In the genomic region with DNA sequence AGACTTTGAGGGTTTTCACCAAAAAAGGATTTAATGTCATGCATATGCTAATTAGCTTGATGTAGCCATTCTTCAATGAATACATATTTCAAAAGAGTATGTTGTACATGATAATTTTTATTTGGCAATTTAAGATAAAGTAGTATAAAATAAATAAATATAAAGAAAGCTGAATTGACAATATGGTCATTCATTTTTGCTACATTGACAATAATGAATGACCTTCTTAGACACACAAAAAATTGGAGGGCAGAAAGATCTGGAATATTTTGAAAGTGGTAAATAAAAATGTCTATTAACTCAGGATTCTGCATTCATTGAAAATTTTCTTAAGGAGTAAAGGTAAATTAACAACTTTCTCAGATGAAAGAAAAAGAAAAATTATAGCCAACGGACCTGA, we compare ENCODE assay signal across 27 cellular contexts.
"Had no signal": no experiment of that assay in that cellular context is flagged by ENCODE, and none has a peak within 500 bp of the region (broad histone marks: within the 10 kb centered on the region; RNA-seq: fewer than 3 reads in every experiment).

No MANE protein-coding gene starts in this region.

- ATAC-seq: stimulated activated effector memory CD8-positive, alpha-beta T cell treated with anti-CD3 and anti-CD28 coated beads, Interleukin-12 subunit alpha, Interleukin-12 subunit beta, amount 100 ng/mL, for 72 hours; stimulated activated memory B cell treated with anti-CD40 and anti-IgM and Interleukin-4, amounts not matched to agents 10 μg/mL and 1 μg/mL and 100 μg/mL, for 72 hours; stimulated activated naive B cell treated with anti-CD40 and anti-IgM and Interleukin-4, amounts not matched to agents 10 μg/mL and 1 μg/mL and 100 μg/mL, for 72 hours; stimulated activated naive CD8-positive, alpha-beta T cell treated with anti-CD3 and anti-CD28 coated beads, Interleukin-15, amount 100 ng/mL, for 72 hours; stimulated activated naive CD8-positive, alpha-beta T cell treated with anti-CD3 and anti-CD28 coated beads, Interleukin-15, Interleukin-2, amounts not matched to agents 100 U/mL and 50 U/mL, for 24 hours; upper lobe of right lung had no signal

- DNase-seq: stimulated activated CD4-positive, alpha-beta T cell treated with anti-CD3 and anti-CD28 coated beads, Interleukin-2, amount 100 ng/mL, for 48 hours; stimulated activated CD4-positive, alpha-beta T cell treated with anti-CD3 and anti-CD28 coated beads, Interleukin-4, amount 100 ng/mL, for 1 hour; stimulated activated CD4-positive, alpha-beta T cell treated with anti-CD3 and anti-CD28 coated beads, Interleukin-4, amount 100 ng/mL, for 24 hours; stimulated activated CD4-positive, alpha-beta T cell treated with anti-CD3 and anti-CD28 coated beads, Interleukin-4, amount 100 ng/mL, for 4 hours; stimulated activated CD8-positive, alpha-beta memory T cell treated with anti-CD3 and anti-CD28 coated beads, Interleukin-4, amount 100 ng/mL, for 48 hours; stimulated activated naive B cell treated with anti-CD40 and anti-IgM and Interleukin-4, amounts not matched to agents 10 μg/mL and 1 μg/mL and 100 μg/mL, for 72 hours; stimulated activated naive CD4-positive, alpha-beta T cell; stimulated activated naive CD4-positive, alpha-beta T cell treated with Interleukin-2 at 50 U/mL for 16 hours; stimulated activated naive CD8-positive, alpha-beta T cell treated with anti-CD3 and anti-CD28 coated beads, Interleukin-15, amount 100 ng/mL, for 72 hours; stimulated activated naive CD8-positive, alpha-beta T cell treated with anti-CD3 and anti-CD28 coated beads, Interleukin-15, Interleukin-2, amounts not matched to agents 100 U/mL and 50 U/mL, for 24 hours; stomach; substantia nigra; testis; thyroid gland; tibial artery; transverse colon; trophoblast cell; upper lobe of left lung; upper lobe of right lung; uterus had no signal

- H3K36me3 ChIP-seq: stomach, suprapubic skin, thoracic aorta, thyroid gland, tibial artery, tibial nerve, transverse colon, upper lobe of left lung, upper lobe of right lung, uterus, vagina had no signal

- H3K27me3 ChIP-seq: stomach, suprapubic skin, testis, thyroid gland, tibial artery, tibial nerve, transverse colon, upper lobe of left lung, upper lobe of right lung, uterus, vagina had no signal

- H3K27ac ChIP-seq: stomach, suprapubic skin, testis, thoracic aorta, thyroid gland, tibial artery, tibial nerve, transverse colon, upper lobe of left lung, upper lobe of right lung, uterus, vagina had no signal

- H3K4me3 ChIP-seq: stomach, suprapubic skin, testis, thoracic aorta, thyroid gland, tibial artery, tibial nerve, transverse colon, upper lobe of left lung, upper lobe of right lung, uterus, vagina had no signal

- H3K9me3 ChIP-seq: suprapubic skin, testis, thoracic aorta, thyroid gland, transverse colon, upper lobe of left lung, upper lobe of right lung, uterus, vagina had no signal

- H3K4me1 ChIP-seq: stomach, suprapubic skin, testis, thyroid gland, tibial artery, tibial nerve, transverse colon, upper lobe of left lung, upper lobe of right lung, uterus, vagina had no signal

- FAIRE-seq: urothelium cell line had no signal
